ENCODE assay signal across 10 cellular contexts in the genomic region with DNA sequence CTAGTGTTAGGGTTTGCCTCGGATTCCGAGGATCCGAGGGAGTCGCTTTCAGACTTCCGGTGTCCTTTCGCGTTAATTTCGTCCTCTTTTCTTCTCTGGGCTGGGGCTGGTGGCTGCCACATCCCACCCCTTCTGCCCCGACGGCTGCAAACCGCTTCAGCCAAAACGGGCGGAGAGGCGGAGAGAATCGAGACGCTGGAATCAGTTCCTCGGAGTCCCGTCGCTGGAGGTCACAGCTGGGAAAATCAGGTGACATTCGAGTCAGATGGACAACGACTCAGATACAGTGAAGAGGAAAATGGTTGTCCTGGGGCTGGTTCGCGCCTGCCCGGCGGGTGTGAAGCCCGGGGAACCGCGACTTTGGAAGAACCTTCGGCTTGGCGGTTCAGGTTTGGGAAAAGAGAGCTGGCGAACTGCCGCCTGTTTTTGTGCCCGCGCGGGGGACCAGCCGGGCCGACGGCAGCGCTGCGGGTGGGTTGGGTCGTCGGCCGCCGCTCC. TPM values are rescaled to one million over a fixed set of nuclear protein-coding genes. Genes with fewer than 3 reads are reported as not detected.
DNase-seq lines count a peak whose midpoint lies in the region; ATAC-seq and TF ChIP-seq lines count a peak whose summit lies in the region.
"Had no signal": no experiment of that assay in that cellular context is flagged by ENCODE, and none has a peak within 500 bp of the region (broad histone marks: within the 10 kb centered on the region; RNA-seq: fewer than 3 reads in every experiment).

No MANE protein-coding gene starts in this region.

- H3T11ph ChIP-seq in H9 (ENCODE audit: low read length) = no peak overlapping the region

- H3K4me1 Mint-ChIP-seq in H9 = peaks cover 39 to 57% of the 10 kb centered on the region in 2 experiments
- H3K4me1 Mint-ChIP-seq in endodermal cell = peaks cover 23% of the 10 kb centered on the region
- peaks cover 66% of the 10 kb centered on the region for H3K4me1 Mint-ChIP-seq in neural crest cell

- no peak overlapping the region for H3K9ac ChIP-seq in H9 (ENCODE audit: extremely low read depth, insufficient read length, low read length)
- no peak overlapping the region for H3K9ac ChIP-seq in endodermal cell (ENCODE audit: extremely low read depth, low read length, poor library complexity, severe bottlenecking)

- H3K23ac ChIP-seq in H9 (ENCODE audit: insufficient read length, low read depth, low read length) = no peak overlapping the region

- H2BK20ac ChIP-seq in H9 (ENCODE audit: low read depth, low read length, poor library complexity, severe bottlenecking) = no peak overlapping the region

- H3K27ac Mint-ChIP-seq in H9 (no peak overlapping the region), endodermal cell (no peak overlapping the region), neural crest cell (ENCODE audit: unreplicated experiment) (no peak overlapping the region)

- H3K14ac ChIP-seq in H9 (ENCODE audit: insufficient read depth, low read length) = no peak overlapping the region

- no peaks in the 10 kb centered on the region for H3K36me3 ChIP-seq in endodermal cell (ENCODE audit: control insufficient read depth, insufficient read depth, low read length)

- no peak overlapping the region for H2BK15ac ChIP-seq in H9 (ENCODE audit: low read depth, low read length)

- no peak overlapping the region for H3K4ac ChIP-seq in H9 (ENCODE audit: low read depth, low read length)

- H3K23me2 ChIP-seq in H9 (ENCODE audit: insufficient read length, low read depth, low read length, poor library complexity, severe bottlenecking) = peaks cover 5% of the 10 kb centered on the region

- TF ChIP-seq CTCF in H9 (conservative IDR thresholded peaks at IDR 0.05) (no peak), endodermal cell (conservative IDR thresholded peaks at IDR 0.05) (no peak), neural crest cell (conservative IDR thresholded peaks at IDR 0.05) (no peak)

- peaks cover 0 to 3% of the 10 kb centered on the region in 2 experiments; a peak in 2 of 5 replicates for H3K9me3 Mint-ChIP-seq in H9
- H3K9me3 Mint-ChIP-seq in endodermal cell = no peaks in the 10 kb centered on the region
- no peaks in the 10 kb centered on the region for H3K9me3 Mint-ChIP-seq in neural crest cell

- no peak overlapping the region for H2AFZ ChIP-seq in H9 (ENCODE audit: low read length)

- H2BK5ac ChIP-seq in H9 (ENCODE audit: insufficient read length, low read length) = no peak overlapping the region

- DNase-seq in DMS 273 (lab: John Stamatoyannopoulos, UW; ENCODE audit: unreplicated experiment) = peak; percentile 57
- DNase-seq in DMS 273 treated with DMSO at 0.1 percent for 48 hours (lab: John Stamatoyannopoulos, UW) = no peak
- DNase-seq in H9 = peak; percentile 50
- DNase-seq in endodermal cell = peak; percentile 77
- DNase-seq in neural crest cell (ENCODE audit: low read depth, low spot score) = no peak
- DNase-seq in iPS-NIHi11 (ENCODE audit: low spot score) = no peak
- DNase-seq: DND-41 had no signal

- H3K9me3 ChIP-seq in H9 (ENCODE audit: control insufficient read depth, low read depth, low read length) = no peaks in the 10 kb centered on the region
- no peaks in the 10 kb centered on the region for H3K9me3 ChIP-seq in endodermal cell (ENCODE audit: control insufficient read depth, low read length)

- no CpG with 5 or more reads among the region's 44 CpGs for WGBS in H9 (ENCODE audit: extremely low coverage, insufficient read length, low lambda C conversion rate)
- 1 to 2% methylated on average over 20 to 44 of the region's 44 CpGs for WGBS in endodermal cell (ENCODE audit: insufficient coverage in 1 of 2, insufficient read length in 1 of 2), 2 experiments

- no peak overlapping the region for H2AK5ac ChIP-seq in H9 (ENCODE audit: insufficient read length, low read length)

- H3K4me1 ChIP-seq in H9 (ENCODE audit: insufficient read depth, low read length) (peaks cover 3% of the 10 kb centered on the region; the same call in 1 of the 2 replicates), endodermal cell (ENCODE audit: control insufficient read depth, insufficient read depth, low read length) (peaks cover 9% of the 10 kb centered on the region)

- ATAC-seq in GM21723 (IDR thresholded peaks at IDR 0.05; ENCODE audit: unreplicated experiment) (no peak), GM21737 (IDR thresholded peaks at IDR 0.05; ENCODE audit: unreplicated experiment) (no peak)

- H3K36me3 Mint-ChIP-seq in H9 (ENCODE audit: insufficient read depth in 1 of 3, low read depth in 3 of 3) (no peaks in the 10 kb centered on the region), endodermal cell (ENCODE audit: low read depth) (no peaks in the 10 kb centered on the region), neural crest cell (ENCODE audit: low read depth) (no peaks in the 10 kb centered on the region)

- H3K4me3 ChIP-seq in endodermal cell (ENCODE audit: low read length) = peak overlapping the region; percentile 54

- no peak overlapping the region for H3K56ac ChIP-seq in H9 (ENCODE audit: insufficient read length, low read depth, low read length)

- H3K27me3 Mint-ChIP-seq in H9 (ENCODE audit: low read depth) = peaks cover 100% of the 10 kb centered on the region
- H3K27me3 Mint-ChIP-seq in endodermal cell (ENCODE audit: insufficient read depth) = peaks cover 100% of the 10 kb centered on the region
- H3K27me3 Mint-ChIP-seq in neural crest cell (ENCODE audit: low read depth) = peaks cover 96% of the 10 kb centered on the region

- H3K79me2 ChIP-seq in H9 (ENCODE audit: insufficient read depth, low read length) = no peaks in the 10 kb centered on the region

- H4K5ac ChIP-seq in H9 (ENCODE audit: insufficient read length, low read depth, low read length) = no peak overlapping the region

- no peak overlapping the region for H4K8ac ChIP-seq in H9 (replicated peaks; ENCODE audit: insufficient read length, low read depth, low read length)

- peaks cover 94% of the 10 kb centered on the region for H3K27me3 ChIP-seq in H9 (ENCODE audit: insufficient read depth, low read length)
- peaks cover 100% of the 10 kb centered on the region for H3K27me3 ChIP-seq in endodermal cell (ENCODE audit: control insufficient read depth, insufficient read depth, low read length, poor library complexity, severe bottlenecking)

- no peak overlapping the region for H2BK12ac ChIP-seq in H9 (ENCODE audit: insufficient read length, low read depth, low read length)

- peak overlapping the region; percentile 22 for H3K4me2 ChIP-seq in H9 (ENCODE audit: insufficient read depth, insufficient read length, low read length)

- peaks cover 3% of the 10 kb centered on the region for H4K20me1 ChIP-seq in H9 (ENCODE audit: control insufficient read depth, insufficient read depth, insufficient read length)

- no peaks in the 10 kb centered on the region for H3K79me1 ChIP-seq in H9 (ENCODE audit: insufficient read depth, low read depth, low read length, poor library complexity, severe bottlenecking)

- H3K4me3 Mint-ChIP-seq in H9 (peak overlapping the region; percentile 38 to 74), endodermal cell (peak overlapping the region; percentile 58), neural crest cell (peak overlapping the region; percentile 66)

- peak overlapping the region; percentile 47 for H3K18ac ChIP-seq in H9 (ENCODE audit: insufficient read length, low read depth, low read length)

- no peak overlapping the region for H4K91ac ChIP-seq in H9 (ENCODE audit: insufficient read length, low read depth, low read length)

- H2BK120ac ChIP-seq in H9 (ENCODE audit: low read depth, low read length, poor library complexity, severe bottlenecking) = no peak overlapping the region

- H3K27ac ChIP-seq in H9 (ENCODE audit: insufficient read length, low read depth, low read length) (no peak overlapping the region), endodermal cell (ENCODE audit: low read depth, low read length) (no peak overlapping the region)
- H3K27ac ChIP-seq: 22Rv1 had no signal

RNA-seq across cellular contexts. Expression of gene NKX2-5, which starts 8.9 kb away (rescaled TPM):
- 0.29 and 0.81 TPM in 2 replicates for total RNA-seq in H9 (2021)
- under 1 TPM; 0.33 to 0.37 TPM for total RNA-seq in endodermal cell
- 0.75 TPM for polyA plus RNA-seq in endodermal cell (2013, experiment 1 of 2)
- 1.1 TPM for polyA plus RNA-seq in endodermal cell (2013, experiment 2 of 2)
- 4.5 and 5.0 TPM in 2 replicates for total RNA-seq in neural crest cell

Comparison
In these comparisons a context has a peak if more than half of its experiments do, and no peak if none do; other contexts are left out.
1. DNase-seq: peak in DMS 273 (single experiment), H9 (single experiment) and endodermal cell (single experiment); none in DMS 273 treated with DMSO at 0.1 percent for 48 hours (single experiment), neural crest cell (single experiment) and iPS-NIHi11 (single experiment).
2. Peak in every context shown above with its lines, with median percentiles within 50 percentile points of each other: H3K4me3 Mint-ChIP-seq.